In genomic region chrX:16096131-16096530, GRCh38 we compare ENCODE assay signal across 23 cellular contexts. TPM values are rescaled to one million over a fixed set of nuclear protein-coding genes. Genes with fewer than 3 reads are reported as not detected.
DNase-seq lines count a peak whose midpoint lies in the region; ATAC-seq and TF ChIP-seq lines count a peak whose summit lies in the region.
"Had no signal": no experiment of that assay in that cellular context is flagged by ENCODE, and none has a peak within 500 bp of the region (broad histone marks: within the 10 kb centered on the region; RNA-seq: fewer than 3 reads in every experiment).

No MANE protein-coding gene starts in this region.

- H3K18ac ChIP-seq in mesendoderm (ENCODE audit: low read length) = no peak overlapping the region

- POLR2A ChIA-PET in WTC11 (lab: Charles Lee) = no interaction called here

- peaks cover 17% of the 10 kb centered on the region for H3K9me3 Mint-ChIP-seq in WTC11
- H3K9me3 Mint-ChIP-seq: CD4-positive, alpha-beta T cell; T-cell had no signal

- no peak overlapping the region for H2AK5ac ChIP-seq in mesendoderm (ENCODE audit: low read length)

- TF ChIP-seq CTCF in WTC11 (IDR thresholded peaks at IDR 0.05) = no peak

- CTCF ChIA-PET in WTC11 (lab: Charles Lee) = no interaction called here

- peaks cover 16% of the 10 kb centered on the region for H3K4me1 Mint-ChIP-seq in WTC11
- H3K4me1 Mint-ChIP-seq: T-cell had no signal

- ATAC-seq in WTC11 (no peak), HG02571 (IDR thresholded peaks at IDR 0.05; ENCODE audit: unreplicated experiment) (no peak), GM21825 (IDR thresholded peaks at IDR 0.05; ENCODE audit: unreplicated experiment) (no peak)
- ATAC-seq: HCT116, SK-N-SH treated with all-trans-retinoic acid at 6 μM for 48 hours, T-cell had no signal

- H3K4me3 Mint-ChIP-seq in WTC11 = no peak overlapping the region
- H3K4me3 Mint-ChIP-seq: CD4-positive, alpha-beta T cell; T-cell had no signal

- H3K36me3 ChIP-seq in HUES6 (ENCODE audit: control insufficient read depth, insufficient read depth, low read length) (no peaks in the 10 kb centered on the region), mesendoderm (ENCODE audit: control insufficient read depth, insufficient read depth, low read length) (no peaks in the 10 kb centered on the region)
- H3K36me3 ChIP-seq: Peyer's patch had no signal

- H3K79me2 ChIP-seq in mesendoderm (ENCODE audit: control insufficient read depth, insufficient read depth, low read length) = no peaks in the 10 kb centered on the region

- H3K4me1 ChIP-seq in HUES6 (ENCODE audit: control insufficient read depth, insufficient read depth, low read length) (peaks cover 11% of the 10 kb centered on the region), mesendoderm (ENCODE audit: control insufficient read depth, low read depth, low read length) (no peaks in the 10 kb centered on the region)
- H3K4me1 ChIP-seq: Peyer's patch had no signal

- H3K27ac ChIP-seq in HUES6 (ENCODE audit: low read depth, low read length) = no peak overlapping the region
- no peak overlapping the region for H3K27ac ChIP-seq in mesendoderm (ENCODE audit: low read depth, low read length)
- H3K27ac ChIP-seq: GM23248, Peyer's patch had no signal

- no CpG with 5 or more reads among the region's 3 CpGs for WGBS in mesendoderm (ENCODE audit: extremely low coverage, insufficient coverage, low lambda C conversion rate)

- H3K9ac ChIP-seq in HUES6 (ENCODE audit: low read length) = no peak overlapping the region
- no peak overlapping the region for H3K9ac ChIP-seq in mesendoderm (ENCODE audit: low read length)
- H3K9ac ChIP-seq: GM23248 had no signal

- no peaks in the 10 kb centered on the region; the same call in 1 of the 2 replicates for H3K27me3 Mint-ChIP-seq in WTC11 (ENCODE audit: low read depth)

- DNase-seq in WTC11 (ENCODE audit: low spot score) (peak; percentile 20), mesendoderm (peak; percentile 21), Kasumi-1 (lab: John Stamatoyannopoulos, UW) (no peak), NCI-H1105 (lab: John Stamatoyannopoulos, UW) (no peak)
- DNase-seq: CD4-positive, alpha-beta T cell; COR-L47; DMS79; GM23248; Karpas-422; NCI-H1417; NCI-H1694 treated with DMSO at 0.1 percent for 48 hours; NCI-H2081 treated with DMSO at 0.1 percent for 48 hours; NCI-H2171 treated with DMSO at 0.1 percent for 48 hours; NCI-H524 treated with DMSO at 0.1 percent for 48 hours; NCI-H82; Peyer's patch; T-cell had no signal

- no peak overlapping the region for H3K4ac ChIP-seq in mesendoderm (ENCODE audit: low read depth, low read length)

- no peaks in the 10 kb centered on the region for H3K27me3 ChIP-seq in HUES6 (ENCODE audit: control insufficient read depth, insufficient read depth, low read length)
- H3K27me3 ChIP-seq in mesendoderm (ENCODE audit: insufficient read depth, low read length, poor library complexity) = no peaks in the 10 kb centered on the region
- H3K27me3 ChIP-seq: Peyer's patch had no signal

- H2BK120ac ChIP-seq in mesendoderm (ENCODE audit: low read depth, low read length) = no peak overlapping the region

- H3K23ac ChIP-seq in mesendoderm (ENCODE audit: low read length) = no peak overlapping the region

- peak overlapping the region; percentile 42 for H3K56ac ChIP-seq in mesendoderm (ENCODE audit: low read length)

- H2BK5ac ChIP-seq in mesendoderm (ENCODE audit: low read length) = no peak overlapping the region

- no peaks in the 10 kb centered on the region for H3K79me1 ChIP-seq in mesendoderm (ENCODE audit: low read length)

- H4K8ac ChIP-seq in mesendoderm (ENCODE audit: low read depth, low read length) = no peak overlapping the region

- H3K9me3 ChIP-seq in HUES6 (ENCODE audit: control insufficient read depth, insufficient read depth, low read depth, low read length) = peaks cover 11% of the 10 kb centered on the region; the same call in 1 of the 2 replicates
- H3K9me3 ChIP-seq: Peyer's patch had no signal

- no peak overlapping the region for H2BK15ac ChIP-seq in mesendoderm (replicated peaks; ENCODE audit: low read depth)

- H3K4me3 ChIP-seq in HUES6 (ENCODE audit: low read depth, low read length) (peak overlapping the region; percentile 1; the same call in 1 of the 2 replicates), mesendoderm (ENCODE audit: low read length) (no peak overlapping the region)
- H3K4me3 ChIP-seq: GM23248, Peyer's patch had no signal

- H3K36me3 Mint-ChIP-seq in WTC11 = peaks cover 11% of the 10 kb centered on the region
- H3K36me3 Mint-ChIP-seq: T-cell had no signal

- H3K27ac Mint-ChIP-seq in WTC11 = no peak overlapping the region
- H3K27ac Mint-ChIP-seq: CD4-positive, alpha-beta T cell; T-cell had no signal

- no peak overlapping the region for H4K5ac ChIP-seq in mesendoderm (ENCODE audit: low read length)

- no peak overlapping the region for H3K4me2 ChIP-seq in mesendoderm (ENCODE audit: low read length)

TF ChIP-seq in WTC11, 78 proteins besides CTCF, POLR2A, EP300 and RAD21:
- TF ChIP-seq TEAD1 (CRISPR knock-in tag; IDR thresholded peaks at IDR 0.05) = no peak
- no peak for TF ChIP-seq ELF4 (CRISPR knock-in tag; IDR thresholded peaks at IDR 0.05; ENCODE audit: low read depth)
- TF ChIP-seq USF2 (CRISPR knock-in tag; IDR thresholded peaks at IDR 0.05) = no peak
- TF ChIP-seq RORB (CRISPR knock-in tag; IDR thresholded peaks at IDR 0.05) = no peak
- TF ChIP-seq SOX15 (CRISPR knock-in tag; IDR thresholded peaks at IDR 0.05) = no peak
- no peak for TF ChIP-seq KAT7 (CRISPR knock-in tag; IDR thresholded peaks at IDR 0.05; ENCODE audit: borderline replicate concordance)
- TF ChIP-seq MYBL2 (CRISPR knock-in tag; IDR thresholded peaks at IDR 0.05) = no peak
- TF ChIP-seq AR (CRISPR knock-in tag; IDR thresholded peaks at IDR 0.05) = no peak
- no peak for TF ChIP-seq TEAD4 (CRISPR knock-in tag; IDR thresholded peaks at IDR 0.05)
- TF ChIP-seq IRF2 (CRISPR knock-in tag; IDR thresholded peaks at IDR 0.05; ENCODE audit: borderline replicate concordance, low read depth) = no peak
- TF ChIP-seq CBFB (CRISPR knock-in tag; IDR thresholded peaks at IDR 0.05; ENCODE audit: low read depth) = no peak
- TF ChIP-seq ATF1 (CRISPR knock-in tag; IDR thresholded peaks at IDR 0.05) = no peak
- no peak for TF ChIP-seq JAZF1 (CRISPR knock-in tag; IDR thresholded peaks at IDR 0.05)
- TF ChIP-seq NR3C1 (CRISPR knock-in tag; conservative IDR thresholded peaks at IDR 0.05; ENCODE audit: low read depth) = no peak
- TF ChIP-seq, protein P1, sequence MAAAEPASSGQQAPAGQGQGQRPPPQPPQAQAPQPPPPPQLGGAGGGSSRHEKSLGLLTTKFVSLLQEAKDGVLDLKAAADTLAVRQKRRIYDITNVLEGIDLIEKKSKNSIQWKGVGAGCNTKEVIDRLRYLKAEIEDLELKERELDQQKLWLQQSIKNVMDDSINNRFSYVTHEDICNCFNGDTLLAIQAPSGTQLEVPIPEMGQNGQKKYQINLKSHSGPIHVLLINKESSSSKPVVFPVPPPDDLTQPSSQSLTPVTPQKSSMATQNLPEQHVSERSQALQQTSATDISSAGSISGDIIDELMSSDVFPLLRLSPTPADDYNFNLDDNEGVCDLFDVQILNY (CRISPR knock-in tag; IDR thresholded peaks at IDR 0.05) = no peak
- no peak for TF ChIP-seq ZNF263 (CRISPR knock-in tag; IDR thresholded peaks at IDR 0.05; ENCODE audit: low read depth)
- TF ChIP-seq GRHL2 (CRISPR knock-in tag; IDR thresholded peaks at IDR 0.05; ENCODE audit: insufficient replicate concordance, severe bottlenecking) = no peak
- no peak for TF ChIP-seq CREM (CRISPR knock-in tag; IDR thresholded peaks at IDR 0.05)
- TF ChIP-seq ZNF138 (CRISPR knock-in tag; conservative IDR thresholded peaks at IDR 0.05) = no peak
- no peak for TF ChIP-seq TCF7 (CRISPR knock-in tag; IDR thresholded peaks at IDR 0.05; ENCODE audit: low read depth)

RNA-seq across cellular contexts. Expression of gene GRPR, which starts 27.2 kb away (rescaled TPM):
- total RNA-seq in WTC11 (2021) = 8.9 to 18.4 TPM (median 18.0 TPM) in 3 replicates
- 13.1 TPM for polyA plus RNA-seq in mesendoderm (2013, experiment 1 of 2)
- polyA plus RNA-seq in mesendoderm (2013, experiment 2 of 2) = 14.5 TPM
- total RNA-seq: GM23248, MCF 10A, Peyer's patch had no signal

Comparison
In these comparisons a context has a peak if more than half of its experiments do, and no peak if none do; other contexts are left out.
1. DNase-seq: peak in WTC11 (single experiment) and mesendoderm (single experiment); none in Kasumi-1 (0 of 2) and NCI-H1105 (single experiment).